In genomic region chr2:215651412-215651811, GRCh38 we compare ENCODE assay signal across 27 cellular contexts.
"Had no signal": no experiment of that assay in that cellular context is flagged by ENCODE, and none has a peak within 500 bp of the region (broad histone marks: within the 10 kb centered on the region; RNA-seq: fewer than 3 reads in every experiment).

No MANE protein-coding gene starts in this region.

- H3K4me3 ChIP-seq: breast epithelium, cardiac muscle cell, coronary artery, dorsolateral prefrontal cortex, heart left ventricle had no signal

- H3K27me3 ChIP-seq: breast epithelium, cardiac muscle cell, heart left ventricle had no signal

- FAIRE-seq: frontal cortex had no signal

- H3K4me1 ChIP-seq: breast epithelium, heart left ventricle had no signal

- DNase-seq: activated CD4-positive, alpha-beta memory T cell treated with anti-CD3 and anti-CD28 coated beads for 36 hours; activated CD4-positive, alpha-beta T cell treated with anti-CD3 and anti-CD28 coated beads for 36 hours; activated CD4-positive, CD25-positive, alpha-beta regulatory T cell; activated CD4-positive, CD25-positive, alpha-beta regulatory T cell treated with anti-CD3 and anti-CD28 coated beads, Interleukin-2, amount 50 U/mL, for 72 hours; activated CD8-positive, alpha-beta memory T cell treated with anti-CD3 and anti-CD28 coated beads, Interleukin-2, amount 10 ng/mL, durations not matched to agents 7 days and 5 days; activated CD8-positive, alpha-beta memory T cell treated with anti-CD3 and anti-CD28 coated beads, Interleukin-2, amount 50 U/mL, for 4 hours; activated CD8-positive, alpha-beta T cell treated with anti-CD3 and anti-CD28 coated beads, Interleukin-2, amount 10 ng/mL, durations not matched to agents 7 days and 5 days; activated gamma-delta T cell treated with Interleukin-2 at 50 U/mL for 16 hours; activated naive CD4-positive, alpha-beta T cell treated with anti-CD3 and anti-CD28 coated beads, Interleukin-2, amount 50 U/mL, for 16 hours; activated naive CD4-positive, alpha-beta T cell treated with Interleukin-2 at 50 U/mL for 16 hours; activated T-cell treated with anti-CD3 and anti-CD28 coated beads, Interleukin-2, amount 50 U/mL, for 1 hour; activated T-cell treated with anti-CD3 and anti-CD28 coated beads, Interleukin-2, amount 50 U/mL, for 72 hours; amygdala; central memory CD4-positive, alpha-beta T cell; cerebellar nuclear complex; dorsolateral prefrontal cortex; effector memory CD4-positive, alpha-beta T cell; endodermal cell; foreskin fibroblast; glutamatergic neuron; heart left ventricle; T-helper 2 cell had no signal

- H3K27ac ChIP-seq: breast epithelium, cardiac muscle cell, dorsolateral prefrontal cortex had no signal

- H3K36me3 ChIP-seq: breast epithelium, cardiac muscle cell, heart left ventricle had no signal

- H3K9me3 ChIP-seq: breast epithelium, heart left ventricle had no signal

- ATAC-seq: activated CD4-positive, alpha-beta T cell treated with anti-CD3 and anti-CD28 coated beads for 36 hours; activated CD8-positive, alpha-beta memory T cell treated with anti-CD3 and anti-CD28 coated beads, Interleukin-2, amount 10 ng/mL, durations not matched to agents 7 days and 5 days; activated CD8-positive, alpha-beta T cell treated with anti-CD3 and anti-CD28 coated beads, Interleukin-2, amount 10 ng/mL, durations not matched to agents 7 days and 5 days; activated T-cell treated with anti-CD3 and anti-CD28 coated beads, Interleukin-2, amount 50 U/mL, for 72 hours; esophagus mucosa; heart left ventricle had no signal
